9 cellular contexts compared by ENCODE assay signal in genomic region chr12:121861549-121862254, GRCh38. TPM values are rescaled to one million over a fixed set of nuclear protein-coding genes. Genes with fewer than 3 reads are reported as not detected.
DNase-seq lines count a peak whose midpoint lies in the region; ATAC-seq and TF ChIP-seq lines count a peak whose summit lies in the region.
"Had no signal": no experiment of that assay in that cellular context is flagged by ENCODE, and none has a peak within 500 bp of the region (broad histone marks: within the 10 kb centered on the region; RNA-seq: fewer than 3 reads in every experiment).

No MANE protein-coding gene starts in this region.

- ATAC-seq in Panc1 (peak; percentile 48; the same call in 1 of the 2 replicates), HG02938 (IDR thresholded peaks at IDR 0.05; ENCODE audit: unreplicated experiment) (no peak)

- H3K27ac ChIP-seq in HUES64 (ENCODE audit: low read depth, low read length) (0 out of 2 replicates have a peak overlapping the region, but pooled peaks have one; percentile 21), Panc1 (ENCODE audit: low read length) (0 out of 2 replicates have a peak overlapping the region, but pooled peaks have one; percentile 6), sigmoid colon (peak overlapping the region in 3 of 4 donors; percentile 35 to 94 (median 39))

- H3K9me3 ChIP-seq in HUES64 (ENCODE audit: insufficient read depth, low read depth, low read length), result no peaks in the 10 kb centered on the region
- no peaks in the 10 kb centered on the region for H3K9me3 ChIP-seq in Panc1 (ENCODE audit: control insufficient read depth, insufficient read depth, low read depth, low read length)
- H3K9me3 ChIP-seq in sigmoid colon, result no peaks in the 10 kb centered on the region

- DNase-seq in Panc1 (ENCODE audit: low read depth, low spot score) (no peak), fibroblast of peridontal ligament (ENCODE audit: extremely low read depth) (peak; percentile 54), sigmoid colon (no peak), COLO668 (lab: John Stamatoyannopoulos, UW; ENCODE audit: unreplicated experiment) (no peak), HUDEP-2 (lab: John Stamatoyannopoulos, UW; ENCODE audit: unreplicated experiment in 76 of 76) (no peak)
- DNase-seq: dorsolateral prefrontal cortex, MV-4-11 had no signal

- intact Hi-C loops in Panc1 (cut with micrococcal nuclease; ENCODE audit: unreplicated experiment) (no loop called here), sigmoid colon (cut with DNase I) (no loop called here)

- no TSS peak for BruUV-seq in Panc1 (replicated peaks; lab: Mats Ljungman, UMichigan)

- POLR2A ChIA-PET in Panc1 (lab: Charles Lee), result interaction anchor here (0.6 to 1.0 kb wide), 3 partner anchors 15 to 48 kb away, joined by 3 to 5 read pairs (median 4); no protein-coding TSS in a partner anchor

- 70% methylated on average over 11 of the region's 11 CpGs for WGBS in HUES64
- 58 to 62% methylated on average over 11 of the region's 11 CpGs for WGBS in sigmoid colon, 2 donors

- H3K4me1 ChIP-seq in HUES64 (ENCODE audit: insufficient read depth, low read length), result peaks cover 25% of the 10 kb centered on the region
- H3K4me1 ChIP-seq in Panc1 (ENCODE audit: control insufficient read depth, insufficient read depth, low read length), result peaks cover 23% of the 10 kb centered on the region
- H3K4me1 ChIP-seq in sigmoid colon, result peaks cover 0 to 31% (median 27%) of the 10 kb centered on the region in 4 donors

- H3K27me3 ChIP-seq in HUES64 (ENCODE audit: insufficient read depth, low read length), result no peaks in the 10 kb centered on the region
- H3K27me3 ChIP-seq in Panc1 (ENCODE audit: control insufficient read depth, insufficient read depth, low read length), result no peaks in the 10 kb centered on the region
- no peaks in the 10 kb centered on the region for H3K27me3 ChIP-seq in sigmoid colon
- H3K27me3 ChIP-seq: dorsolateral prefrontal cortex had no signal

- TF ChIP-seq EP300 in sigmoid colon (IDR thresholded peaks at IDR 0.05), result no peak

- in situ Hi-C loops in Panc1 (cut with HindIII; ENCODE audit: low pct_unique_long_range_greater_than_20kb, low sequenced_read_pairs), result no loop called here

- H3K9ac ChIP-seq in HUES64 (ENCODE audit: low read depth, low read length), result no peak overlapping the region

- no peaks in the 10 kb centered on the region for H3K36me3 ChIP-seq in HUES64 (ENCODE audit: insufficient read depth, low read length)
- no peaks in the 10 kb centered on the region for H3K36me3 ChIP-seq in Panc1 (ENCODE audit: control insufficient read depth, insufficient read depth, low read length)
- H3K36me3 ChIP-seq in sigmoid colon, result no peaks in the 10 kb centered on the region

- TF ChIP-seq CTCF in Panc1 (IDR thresholded peaks at IDR 0.05) (no peak), sigmoid colon (IDR thresholded peaks at IDR 0.05) (no peak)

- H3K4me3 ChIP-seq in HUES64 (ENCODE audit: low read length), result no peak overlapping the region
- H3K4me3 ChIP-seq in Panc1 (ENCODE audit: low read depth in 2 of 2, low read length in 2 of 2), result peak overlapping the region in 1 of 2 experiments; percentile 2; a peak in 1 of 4 replicates
- H3K4me3 ChIP-seq in sigmoid colon, result no peak overlapping the region

- CTCF ChIA-PET in Panc1 (lab: Charles Lee), result interaction anchor here (0.5 to 1.4 kb wide), 3 partner anchors 16 to 359 kb away, joined by 3 to 5 read pairs (median 5); no protein-coding TSS in a partner anchor

- no peak for TF ChIP-seq POLR2A in sigmoid colon (IDR thresholded peaks at IDR 0.05)

RNA-seq across cellular contexts. Expression of gene HPD, which starts 3.0 kb away (rescaled TPM):
- polyA plus RNA-seq in HUES64 (2013, experiment 1 of 2), result 0.15 TPM
- 0.32 TPM for polyA plus RNA-seq in HUES64 (2013, experiment 2 of 2)
- total RNA-seq in Panc1 (2021; ENCODE audit: unreplicated experiment) (0.51 TPM), sigmoid colon (1 to 10 TPM in 1 of 4 donors, under 1 TPM in 3; 0.27 to 2.8 (median 0.34) TPM)
- 0.57 TPM for polyA plus RNA-seq in Panc1 (2012; ENCODE audit: insufficient read length)
- 1 to 10 TPM in 1 of 3 donors, under 1 TPM in 1, not detected in 1; 0.86 to 2.4 TPM for polyA plus RNA-seq in sigmoid colon

RNA-seq across cellular contexts. Expression of gene PSMD9, which starts 26.9 kb away (rescaled TPM):
- polyA plus RNA-seq in HUES64 (2013, experiment 1 of 2), result 38.6 TPM
- polyA plus RNA-seq in HUES64 (2013, experiment 2 of 2), result 40.9 TPM
- 62.7 TPM for total RNA-seq in Panc1 (2021; ENCODE audit: unreplicated experiment)
- 109 TPM for polyA plus RNA-seq in Panc1 (2012; ENCODE audit: insufficient read length)
- 10 to 100 TPM; 28.5 to 91.4 (median 39.1) TPM for total RNA-seq in sigmoid colon
- 100 to 1,000 TPM in 2 of 3 donors, 10 to 100 TPM in 1; 92.9 to 108 (median 102) TPM for polyA plus RNA-seq in sigmoid colon

RNA-seq across cellular contexts. Expression of gene CFAP251, which starts 56.7 kb away (rescaled TPM):
- polyA plus RNA-seq in HUES64 (2013, experiment 1 of 2), result 1.6 TPM
- 2.3 TPM for polyA plus RNA-seq in HUES64 (2013, experiment 2 of 2)
- total RNA-seq in Panc1 (2021; ENCODE audit: unreplicated experiment) (4.2 TPM), sigmoid colon (1 to 10 TPM in 3 of 4 donors, under 1 TPM in 1; 0.68 to 3.0 (median 1.2) TPM)
- polyA plus RNA-seq in Panc1 (2012; ENCODE audit: insufficient read length), result 3.3 TPM
- 1 to 10 TPM in 1 of 3 donors, under 1 TPM in 1, not detected in 1; 0.98 to 1.2 TPM for polyA plus RNA-seq in sigmoid colon

RNA-seq across cellular contexts. Expression of gene SETD1B, which starts 57.9 kb away (rescaled TPM):
- 8.4 TPM for polyA plus RNA-seq in HUES64 (2013, experiment 1 of 2)
- polyA plus RNA-seq in HUES64 (2013, experiment 2 of 2), result 8.3 TPM
- 31.2 TPM for total RNA-seq in Panc1 (2021; ENCODE audit: unreplicated experiment)
- polyA plus RNA-seq in Panc1 (2012; ENCODE audit: insufficient read length), result 24.0 TPM
- total RNA-seq in sigmoid colon, result 10 to 100 TPM in 2 of 4 donors, 1 to 10 TPM in 2; 7.6 to 16.9 (median 11.4) TPM
- polyA plus RNA-seq in sigmoid colon, result 10 to 100 TPM in 1 of 3 donors, 1 to 10 TPM in 2; 2.4 to 16.0 (median 3.0) TPM
